Comparison of ENCODE assay signal across 23 cellular contexts in genomic region chr5:102622244-102622643, GRCh38.
"Had no signal": no experiment of that assay in that cellular context is flagged by ENCODE, and none has a peak within 500 bp of the region (broad histone marks: within the 10 kb centered on the region; RNA-seq: fewer than 3 reads in every experiment).

No MANE protein-coding gene starts in this region.

- H3K4me1 Mint-ChIP-seq: activated CD4-positive, alpha-beta memory T cell treated with anti-CD3 and anti-CD28 coated beads, Interleukin-2, amount 10 ng/mL, durations not matched to agents 7 days and 5 days; activated CD8-positive, alpha-beta memory T cell treated with anti-CD3 and anti-CD28 coated beads, Interleukin-2, amount 10 ng/mL, durations not matched to agents 7 days and 5 days; activated T-helper 17 cell treated with anti-CD3 and anti-CD28 coated beads, Interleukin-2, amount 50 U/mL, for 72 hours had no signal

- H3K27ac ChIP-seq: brain microvascular endothelial cell, coronary artery, neutrophil, parathyroid adenoma, sigmoid colon, tibial nerve, uterus had no signal

- H3K27me3 ChIP-seq: brain microvascular endothelial cell, neutrophil, sigmoid colon, tibial nerve, uterus had no signal

- H3K9me3 Mint-ChIP-seq: activated CD4-positive, alpha-beta memory T cell treated with anti-CD3 and anti-CD28 coated beads, Interleukin-2, amount 10 ng/mL, durations not matched to agents 7 days and 5 days; activated T-helper 17 cell treated with anti-CD3 and anti-CD28 coated beads, Interleukin-2, amount 50 U/mL, for 72 hours; natural killer cell treated with Interleukin-12 subunit alpha and Interleukin-12 subunit beta and Interleukin-15 and Interleukin-18, amount 100 ng/mL, for 72 hours; T-helper 2 cell treated with Interferon-gamma antibody and Interleukin-4, amounts not matched to agents 5 μg/mL and 100 μg/mL, for 36 hours had no signal

- H3K4me1 ChIP-seq: parathyroid adenoma had no signal

- H3K79me2 ChIP-seq: parathyroid adenoma had no signal

- H3K36me3 ChIP-seq: brain microvascular endothelial cell, neutrophil, sigmoid colon, tibial nerve, uterus had no signal

- H3K9ac ChIP-seq: parathyroid adenoma had no signal

- H3K9me3 ChIP-seq: neutrophil, sigmoid colon, tibial nerve, uterus had no signal

- H3K4me3 Mint-ChIP-seq: activated B cell treated with CpG ODN at 0.5 μM for 24 hours; activated CD4-positive, alpha-beta memory T cell treated with anti-CD3 and anti-CD28 coated beads, Interleukin-2, amount 10 ng/mL, durations not matched to agents 7 days and 5 days; activated CD8-positive, alpha-beta memory T cell treated with anti-CD3 and anti-CD28 coated beads, Interleukin-2, amount 10 ng/mL, durations not matched to agents 7 days and 5 days; activated T-helper 17 cell treated with anti-CD3 and anti-CD28 coated beads, Interleukin-2, amount 50 U/mL, for 72 hours; mesothelial cell of epicardium; natural killer cell treated with Interleukin-12 subunit alpha and Interleukin-12 subunit beta and Interleukin-15 and Interleukin-18, amount 100 ng/mL, for 72 hours; T-helper 2 cell treated with Interferon-gamma antibody and Interleukin-4, amounts not matched to agents 5 μg/mL and 100 μg/mL, for 36 hours had no signal

- H3K4me3 ChIP-seq: coronary artery, lung, sigmoid colon, tibial nerve, uterus had no signal

- DNase-seq: activated B cell treated with CpG ODN at 0.5 μM for 24 hours; activated CD4-positive, alpha-beta memory T cell treated with anti-CD3 and anti-CD28 coated beads, Interleukin-2, amount 10 ng/mL, durations not matched to agents 7 days and 5 days; activated CD4-positive, alpha-beta T cell treated with anti-CD3 and anti-CD28 coated beads for 4 hours; activated CD8-positive, alpha-beta memory T cell treated with anti-CD3 and anti-CD28 coated beads, Interleukin-2, amount 10 ng/mL, durations not matched to agents 7 days and 5 days; activated naive CD4-positive, alpha-beta T cell; activated T-cell treated with anti-CD3 and anti-CD28 coated beads, Interleukin-2, amount 50 U/mL, for 1 hour; aorta; brain microvascular endothelial cell; central memory CD4-positive, alpha-beta T cell; hypothalamus; islet precursor cell; sigmoid colon; stimulated activated naive CD8-positive, alpha-beta T cell treated with anti-CD3 and anti-CD28 coated beads, Interleukin-15, Interleukin-2, amounts not matched to agents 100 U/mL and 50 U/mL, for 24 hours; uterus had no signal

- H2AFZ ChIP-seq: parathyroid adenoma had no signal

- H3K27ac Mint-ChIP-seq: activated B cell treated with CpG ODN at 0.5 μM for 24 hours; activated CD4-positive, alpha-beta memory T cell treated with anti-CD3 and anti-CD28 coated beads, Interleukin-2, amount 10 ng/mL, durations not matched to agents 7 days and 5 days; activated CD8-positive, alpha-beta memory T cell treated with anti-CD3 and anti-CD28 coated beads, Interleukin-2, amount 10 ng/mL, durations not matched to agents 7 days and 5 days; activated T-helper 17 cell treated with anti-CD3 and anti-CD28 coated beads, Interleukin-2, amount 50 U/mL, for 72 hours; mesothelial cell of epicardium; natural killer cell treated with Interleukin-12 subunit alpha and Interleukin-12 subunit beta and Interleukin-15 and Interleukin-18, amount 100 ng/mL, for 72 hours; T-helper 2 cell treated with Interferon-gamma antibody and Interleukin-4, amounts not matched to agents 5 μg/mL and 100 μg/mL, for 36 hours had no signal

- H3K36me3 Mint-ChIP-seq: activated CD8-positive, alpha-beta memory T cell treated with anti-CD3 and anti-CD28 coated beads, Interleukin-2, amount 10 ng/mL, durations not matched to agents 7 days and 5 days; mesothelial cell of epicardium; natural killer cell treated with Interleukin-12 subunit alpha and Interleukin-12 subunit beta and Interleukin-15 and Interleukin-18, amount 100 ng/mL, for 72 hours had no signal

- H3K27me3 Mint-ChIP-seq: activated B cell treated with CpG ODN at 0.5 μM for 24 hours had no signal
